Comparison of ENCODE assay signal across 12 cellular contexts in the genomic region with DNA sequence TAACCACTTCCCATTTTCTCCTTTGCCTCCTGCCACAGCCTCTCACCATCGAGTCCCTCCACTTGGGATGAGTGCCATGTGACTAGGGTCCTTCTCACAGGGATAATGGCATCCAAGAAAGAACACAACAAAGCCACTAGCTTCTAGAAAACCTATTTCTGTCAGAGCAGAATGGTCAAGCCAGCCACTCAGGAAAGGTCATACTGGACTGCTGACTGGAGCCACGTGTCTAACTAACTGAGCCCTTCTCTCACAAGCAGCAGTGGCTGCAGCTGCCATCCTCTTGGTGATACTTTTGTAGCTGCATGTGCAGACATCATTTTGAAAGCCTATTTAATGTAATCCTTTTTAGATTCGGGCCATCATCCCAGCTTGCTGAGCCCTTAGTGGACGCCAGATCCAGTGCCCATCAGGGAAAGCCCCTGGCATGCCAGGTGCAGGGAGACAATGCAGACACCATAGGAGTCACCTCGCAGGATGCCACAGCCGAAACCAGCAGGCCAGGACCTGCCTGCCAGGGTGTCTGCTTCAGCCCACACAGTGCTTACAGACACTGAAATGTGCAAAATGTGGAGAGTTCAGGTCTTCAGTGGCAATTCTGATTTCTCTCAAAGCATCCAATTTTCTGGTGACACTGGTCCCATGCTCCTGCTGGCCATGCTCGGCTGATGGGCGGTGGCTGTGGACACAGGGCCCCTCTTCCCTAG.
DNase-seq lines count a peak whose midpoint lies in the region; ATAC-seq and TF ChIP-seq lines count a peak whose summit lies in the region.
"Had no signal": no experiment of that assay in that cellular context is flagged by ENCODE, and none has a peak within 500 bp of the region (broad histone marks: within the 10 kb centered on the region; RNA-seq: fewer than 3 reads in every experiment).

No MANE protein-coding gene starts in this region.

- ATAC-seq in central memory CD8-positive, alpha-beta T cell (replicated peaks; ENCODE audit: extremely low read depth, poor library complexity, severe bottlenecking): no peak
- ATAC-seq: gastroesophageal sphincter, right lobe of liver had no signal

- WGBS in neuronal stem cell (ENCODE audit: extremely low coverage in 2 of 2, insufficient read length in 2 of 2, insufficient replicate concordance in 1 of 2), 2 donors: no CpG with 5 or more reads among the region's 8 CpGs
- 81 to 95% (median 88%) methylated on average over 8 of the region's 8 CpGs for WGBS in stomach, 5 donors

- intact Hi-C loops in CD4-positive, alpha-beta memory T cell (cut with micrococcal nuclease): loop anchor here (5.0 kb wide), 1 partner anchor 51 kb away; no protein-coding TSS in a partner anchor
- intact Hi-C loops in stomach (cut with DNase I; ENCODE audit: low total_unique reads): no loop called here

- peak overlapping the region; percentile 70 for H2BK5ac ChIP-seq in neuronal stem cell (ENCODE audit: low read length)

- H3K27me3 ChIP-seq in CD4-positive, alpha-beta memory T cell (ENCODE audit: insufficient read depth, low read length): no peaks in the 10 kb centered on the region
- H3K27me3 ChIP-seq in neuronal stem cell (ENCODE audit: control insufficient read depth in 3 of 3, insufficient read depth in 3 of 3, low read depth in 1 of 3, low read length in 3 of 3) (no peaks in the 10 kb centered on the region), stomach (no peaks in the 10 kb centered on the region)
- H3K27me3 ChIP-seq: gastroesophageal sphincter, MG63, Peyer's patch, right lobe of liver had no signal

- no peak overlapping the region for H2BK120ac ChIP-seq in neuronal stem cell (ENCODE audit: low read depth, low read length)

- peaks cover 47 to 70% (median 55%) of the 10 kb centered on the region in 4 donors for H3K4me1 Mint-ChIP-seq in CD4-positive, alpha-beta memory T cell
- peaks cover 55% of the 10 kb centered on the region for H3K4me1 Mint-ChIP-seq in central memory CD8-positive, alpha-beta T cell

- H3K4me3 ChIP-seq in CD4-positive, alpha-beta memory T cell (ENCODE audit: low read length in 2 of 2): no peak overlapping the region
- H3K4me3 ChIP-seq in neuronal stem cell (ENCODE audit: low read length in 2 of 2): no peak overlapping the region
- no peak overlapping the region for H3K4me3 ChIP-seq in stomach
- H3K4me3 ChIP-seq: gastroesophageal sphincter, MG63, Peyer's patch, right lobe of liver had no signal

- H3K27ac ChIP-seq in CD4-positive, alpha-beta memory T cell (ENCODE audit: low read depth, low read length): no peak overlapping the region
- H3K27ac ChIP-seq in neuronal stem cell (replicated peaks; ENCODE audit: low read length): no peak overlapping the region
- no peak overlapping the region for H3K27ac ChIP-seq in stomach

- peak overlapping the region in 6 of 7 donors; percentile 55 to 95 (median 85) for H3K27ac Mint-ChIP-seq in CD4-positive, alpha-beta memory T cell
- peak overlapping the region; percentile 85 for H3K27ac Mint-ChIP-seq in central memory CD8-positive, alpha-beta T cell (ENCODE audit: low read depth)

- no peak overlapping the region for H2BK12ac ChIP-seq in neuronal stem cell (ENCODE audit: low read length)

- CTCF ChIA-PET in CD4-positive, alpha-beta memory T cell (lab: Charles Lee; ENCODE audit: partially characterized antibody): interaction anchor here (1.5 to 4.2 kb wide), 4 partner anchors 15 to 195 kb away, joined by 3 to 31 read pairs (median 15); no protein-coding TSS in a partner anchor

- peaks cover 0 to 4% (median 0%) of the 10 kb centered on the region in 8 donors for H3K9me3 Mint-ChIP-seq in CD4-positive, alpha-beta memory T cell
- no peaks in the 10 kb centered on the region for H3K9me3 Mint-ChIP-seq in central memory CD8-positive, alpha-beta T cell

- peaks cover 6% of the 10 kb centered on the region for H3K79me1 ChIP-seq in neuronal stem cell (ENCODE audit: low read depth, low read length)

- H2BK15ac ChIP-seq in neuronal stem cell (ENCODE audit: low read length): no peak overlapping the region

- H3K4me3 Mint-ChIP-seq in CD4-positive, alpha-beta memory T cell: peak overlapping the region in 7 of 8 donors; percentile 18 to 95 (median 57)
- H3K4me3 Mint-ChIP-seq in central memory CD8-positive, alpha-beta T cell: peak overlapping the region; percentile 76

- H2AFZ ChIP-seq in neuronal stem cell (ENCODE audit: low read length): no peak overlapping the region

- no peak overlapping the region for H4K8ac ChIP-seq in neuronal stem cell (ENCODE audit: low read depth, low read length)

- no peaks in the 10 kb centered on the region for H3K27me3 Mint-ChIP-seq in CD4-positive, alpha-beta memory T cell
- no peaks in the 10 kb centered on the region for H3K27me3 Mint-ChIP-seq in central memory CD8-positive, alpha-beta T cell

- no peak overlapping the region for H2AK5ac ChIP-seq in neuronal stem cell (ENCODE audit: low read depth, low read length)

- peaks cover 62% of the 10 kb centered on the region for H3K4me1 ChIP-seq in CD4-positive, alpha-beta memory T cell (ENCODE audit: insufficient read depth, low read length)
- no peaks in the 10 kb centered on the region for H3K4me1 ChIP-seq in neuronal stem cell (ENCODE audit: control insufficient read depth in 2 of 2, insufficient read depth in 1 of 2, low read depth in 1 of 2, low read length in 2 of 2)
- H3K4me1 ChIP-seq in stomach: peaks cover 18 to 80% (median 60%) of the 10 kb centered on the region in 4 donors

- DNase-seq in CD4-positive, alpha-beta memory T cell: no peak
- peak; percentile 84 for DNase-seq in NCI-H345 (lab: John Stamatoyannopoulos, UW)
- DNase-seq in central memory CD8-positive, alpha-beta T cell (ENCODE audit: low spot score in 2 of 2): no peak
- DNase-seq in neuronal stem cell (ENCODE audit: low spot score): no peak
- DNase-seq in NCI-H1092 treated with DMSO at 0.1 percent for 48 hours (lab: John Stamatoyannopoulos, UW): no peak
- no peak for DNase-seq in stomach
- no peak for DNase-seq in foreskin melanocyte
- DNase-seq: MG63, NCI-H226, Peyer's patch, right lobe of liver had no signal

- TF ChIP-seq EP300 in stomach (IDR thresholded peaks at IDR 0.05): no peak

- no peak overlapping the region for H3K18ac ChIP-seq in neuronal stem cell (ENCODE audit: low read length)

- no peak for TF ChIP-seq POLR2A in stomach (IDR thresholded peaks at IDR 0.05)

- no peak overlapping the region for H3K23ac ChIP-seq in neuronal stem cell (ENCODE audit: low read depth, low read length, poor library complexity)

- no peaks in the 10 kb centered on the region for H3K36me3 Mint-ChIP-seq in CD4-positive, alpha-beta memory T cell
- peaks cover 2% of the 10 kb centered on the region for H3K36me3 Mint-ChIP-seq in central memory CD8-positive, alpha-beta T cell (ENCODE audit: insufficient read depth)

- no peaks in the 10 kb centered on the region for H3K9me3 ChIP-seq in CD4-positive, alpha-beta memory T cell (ENCODE audit: control insufficient read depth in 1 of 2, low read length in 2 of 2)
- no peaks in the 10 kb centered on the region for H3K9me3 ChIP-seq in neuronal stem cell (replicated peaks in 1 of 2; ENCODE audit: control insufficient read depth in 2 of 2, insufficient read depth in 1 of 2, low read depth in 1 of 2, low read length in 2 of 2)
- no peaks in the 10 kb centered on the region for H3K9me3 ChIP-seq in stomach
- H3K9me3 ChIP-seq: gastroesophageal sphincter, MG63, Peyer's patch, right lobe of liver had no signal

- no peak for TF ChIP-seq CTCF in stomach (IDR thresholded peaks at IDR 0.05)

- no peak overlapping the region for H4K91ac ChIP-seq in neuronal stem cell (ENCODE audit: low read depth, low read length, poor library complexity)

- H3K4me2 ChIP-seq in neuronal stem cell (ENCODE audit: insufficient read depth, low read length, poor library complexity, severe bottlenecking): no peak overlapping the region

- no peak overlapping the region for H3K14ac ChIP-seq in neuronal stem cell (ENCODE audit: low read length)

- no peak overlapping the region for H3K9ac ChIP-seq in neuronal stem cell (ENCODE audit: low read depth, low read length, poor library complexity)

- POLR2A ChIA-PET in CD4-positive, alpha-beta memory T cell (lab: Charles Lee; ENCODE audit: partially characterized antibody): interaction anchor here (1.0 kb wide), 1 partner anchor 48 kb away, joined by 3 read pairs; no protein-coding TSS in a partner anchor

- no peaks in the 10 kb centered on the region for H3K36me3 ChIP-seq in CD4-positive, alpha-beta memory T cell (ENCODE audit: insufficient read depth, low read length)
- peaks cover 21 to 92% of the 10 kb centered on the region in 2 donors for H3K36me3 ChIP-seq in neuronal stem cell (replicated peaks in 1 of 2; ENCODE audit: control insufficient read depth in 2 of 2, insufficient read depth in 2 of 2, low read length in 2 of 2)
- H3K36me3 ChIP-seq in stomach: peaks cover 0 to 55% (median 23%) of the 10 kb centered on the region in 4 donors

- H3K4ac ChIP-seq in neuronal stem cell (ENCODE audit: low read length): no peak overlapping the region
